1 cellular context compared by ENCODE assay signal in the genomic region with DNA sequence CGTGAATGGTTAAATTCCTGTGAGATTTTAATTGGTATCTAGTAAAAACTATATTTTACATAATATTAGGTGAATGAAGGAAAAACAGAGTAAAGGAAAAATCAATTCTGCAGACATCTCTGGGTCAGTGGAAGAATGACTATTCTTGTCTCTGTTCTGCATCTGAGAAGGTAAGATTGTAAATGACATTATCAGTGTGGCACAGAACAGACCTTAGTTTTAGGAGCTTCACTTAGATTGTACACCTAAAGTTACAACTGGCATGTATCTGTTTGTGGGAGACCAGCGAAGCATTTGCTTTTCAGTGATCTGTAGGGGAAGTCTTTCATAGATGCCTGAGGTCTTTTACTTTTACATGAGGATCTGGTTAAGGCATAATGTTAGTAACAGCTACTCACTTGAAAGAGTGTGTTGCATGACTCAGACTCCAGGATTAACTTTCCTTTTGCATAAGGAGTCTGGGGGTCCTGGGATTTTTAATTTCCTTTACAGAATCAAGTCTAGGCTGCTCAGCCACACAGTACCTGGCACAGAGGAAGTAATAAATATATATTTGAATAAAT.
TF ChIP-seq lines count a peak whose summit lies in the region.

No MANE protein-coding gene starts in this region.

TF ChIP-seq in GM12878, 131 proteins besides CTCF, POLR2A, EP300 and RAD21:
- TF ChIP-seq, protein P1, sequence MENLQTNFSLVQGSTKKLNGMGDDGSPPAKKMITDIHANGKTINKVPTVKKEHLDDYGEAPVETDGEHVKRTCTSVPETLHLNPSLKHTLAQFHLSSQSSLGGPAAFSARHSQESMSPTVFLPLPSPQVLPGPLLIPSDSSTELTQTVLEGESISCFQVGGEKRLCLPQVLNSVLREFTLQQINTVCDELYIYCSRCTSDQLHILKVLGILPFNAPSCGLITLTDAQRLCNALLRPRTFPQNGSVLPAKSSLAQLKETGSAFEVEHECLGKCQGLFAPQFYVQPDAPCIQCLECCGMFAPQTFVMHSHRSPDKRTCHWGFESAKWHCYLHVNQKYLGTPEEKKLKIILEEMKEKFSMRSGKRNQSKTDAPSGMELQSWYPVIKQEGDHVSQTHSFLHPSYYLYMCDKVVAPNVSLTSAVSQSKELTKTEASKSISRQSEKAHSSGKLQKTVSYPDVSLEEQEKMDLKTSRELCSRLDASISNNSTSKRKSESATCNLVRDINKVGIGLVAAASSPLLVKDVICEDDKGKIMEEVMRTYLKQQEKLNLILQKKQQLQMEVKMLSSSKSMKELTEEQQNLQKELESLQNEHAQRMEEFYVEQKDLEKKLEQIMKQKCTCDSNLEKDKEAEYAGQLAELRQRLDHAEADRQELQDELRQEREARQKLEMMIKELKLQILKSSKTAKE (IDR thresholded peaks at IDR 0.05; ENCODE audit: low read depth, poor library complexity, severe bottlenecking), result no peak
- TF ChIP-seq NFYA (IDR thresholded peaks at IDR 0.05; ENCODE audit: borderline replicate concordance, low read depth, low read length), result no peak
- TF ChIP-seq, protein P2, sequence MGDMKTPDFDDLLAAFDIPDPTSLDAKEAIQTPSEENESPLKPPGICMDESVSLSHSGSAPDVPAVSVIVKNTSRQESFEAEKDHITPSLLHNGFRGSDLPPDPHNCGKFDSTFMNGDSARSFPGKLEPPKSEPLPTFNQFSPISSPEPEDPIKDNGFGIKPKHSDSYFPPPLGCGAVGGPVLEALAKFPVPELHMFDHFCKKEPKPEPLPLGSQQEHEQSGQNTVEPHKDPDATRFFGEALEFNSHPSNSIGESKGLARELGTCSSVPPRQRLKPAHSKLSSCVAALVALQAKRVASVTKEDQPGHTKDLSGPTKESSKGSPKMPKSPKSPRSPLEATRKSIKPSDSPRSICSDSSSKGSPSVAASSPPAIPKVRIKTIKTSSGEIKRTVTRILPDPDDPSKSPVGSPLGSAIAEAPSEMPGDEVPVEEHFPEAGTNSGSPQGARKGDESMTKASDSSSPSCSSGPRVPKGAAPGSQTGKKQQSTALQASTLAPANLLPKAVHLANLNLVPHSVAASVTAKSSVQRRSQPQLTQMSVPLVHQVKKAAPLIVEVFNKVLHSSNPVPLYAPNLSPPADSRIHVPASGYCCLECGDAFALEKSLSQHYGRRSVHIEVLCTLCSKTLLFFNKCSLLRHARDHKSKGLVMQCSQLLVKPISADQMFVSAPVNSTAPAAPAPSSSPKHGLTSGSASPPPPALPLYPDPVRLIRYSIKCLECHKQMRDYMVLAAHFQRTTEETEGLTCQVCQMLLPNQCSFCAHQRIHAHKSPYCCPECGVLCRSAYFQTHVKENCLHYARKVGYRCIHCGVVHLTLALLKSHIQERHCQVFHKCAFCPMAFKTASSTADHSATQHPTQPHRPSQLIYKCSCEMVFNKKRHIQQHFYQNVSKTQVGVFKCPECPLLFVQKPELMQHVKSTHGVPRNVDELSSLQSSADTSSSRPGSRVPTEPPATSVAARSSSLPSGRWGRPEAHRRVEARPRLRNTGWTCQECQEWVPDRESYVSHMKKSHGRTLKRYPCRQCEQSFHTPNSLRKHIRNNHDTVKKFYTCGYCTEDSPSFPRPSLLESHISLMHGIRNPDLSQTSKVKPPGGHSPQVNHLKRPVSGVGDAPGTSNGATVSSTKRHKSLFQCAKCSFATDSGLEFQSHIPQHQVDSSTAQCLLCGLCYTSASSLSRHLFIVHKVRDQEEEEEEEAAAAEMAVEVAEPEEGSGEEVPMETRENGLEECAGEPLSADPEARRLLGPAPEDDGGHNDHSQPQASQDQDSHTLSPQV (IDR thresholded peaks at IDR 0.05), result no peak
- TF ChIP-seq, protein P3, sequence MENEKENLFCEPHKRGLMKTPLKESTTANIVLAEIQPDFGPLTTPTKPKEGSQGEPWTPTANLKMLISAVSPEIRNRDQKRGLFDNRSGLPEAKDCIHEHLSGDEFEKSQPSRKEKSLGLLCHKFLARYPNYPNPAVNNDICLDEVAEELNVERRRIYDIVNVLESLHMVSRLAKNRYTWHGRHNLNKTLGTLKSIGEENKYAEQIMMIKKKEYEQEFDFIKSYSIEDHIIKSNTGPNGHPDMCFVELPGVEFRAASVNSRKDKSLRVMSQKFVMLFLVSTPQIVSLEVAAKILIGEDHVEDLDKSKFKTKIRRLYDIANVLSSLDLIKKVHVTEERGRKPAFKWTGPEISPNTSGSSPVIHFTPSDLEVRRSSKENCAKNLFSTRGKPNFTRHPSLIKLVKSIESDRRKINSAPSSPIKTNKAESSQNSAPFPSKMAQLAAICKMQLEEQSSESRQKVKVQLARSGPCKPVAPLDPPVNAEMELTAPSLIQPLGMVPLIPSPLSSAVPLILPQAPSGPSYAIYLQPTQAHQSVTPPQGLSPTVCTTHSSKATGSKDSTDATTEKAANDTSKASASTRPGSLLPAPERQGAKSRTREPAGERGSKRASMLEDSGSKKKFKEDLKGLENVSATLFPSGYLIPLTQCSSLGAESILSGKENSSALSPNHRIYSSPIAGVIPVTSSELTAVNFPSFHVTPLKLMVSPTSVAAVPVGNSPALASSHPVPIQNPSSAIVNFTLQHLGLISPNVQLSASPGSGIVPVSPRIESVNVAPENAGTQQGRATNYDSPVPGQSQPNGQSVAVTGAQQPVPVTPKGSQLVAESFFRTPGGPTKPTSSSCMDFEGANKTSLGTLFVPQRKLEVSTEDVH (IDR thresholded peaks at IDR 0.05; ENCODE audit: low read depth, partially characterized antibody), result no peak
- TF ChIP-seq, protein P4, sequence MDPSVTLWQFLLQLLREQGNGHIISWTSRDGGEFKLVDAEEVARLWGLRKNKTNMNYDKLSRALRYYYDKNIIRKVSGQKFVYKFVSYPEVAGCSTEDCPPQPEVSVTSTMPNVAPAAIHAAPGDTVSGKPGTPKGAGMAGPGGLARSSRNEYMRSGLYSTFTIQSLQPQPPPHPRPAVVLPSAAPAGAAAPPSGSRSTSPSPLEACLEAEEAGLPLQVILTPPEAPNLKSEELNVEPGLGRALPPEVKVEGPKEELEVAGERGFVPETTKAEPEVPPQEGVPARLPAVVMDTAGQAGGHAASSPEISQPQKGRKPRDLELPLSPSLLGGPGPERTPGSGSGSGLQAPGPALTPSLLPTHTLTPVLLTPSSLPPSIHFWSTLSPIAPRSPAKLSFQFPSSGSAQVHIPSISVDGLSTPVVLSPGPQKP (IDR thresholded peaks at IDR 0.05; ENCODE audit: low read depth, low read length), result no peak
- TF ChIP-seq HDAC2 (IDR thresholded peaks at IDR 0.05), result no peak
